Comparison of ENCODE assay signal across 27 cellular contexts in the genomic region with DNA sequence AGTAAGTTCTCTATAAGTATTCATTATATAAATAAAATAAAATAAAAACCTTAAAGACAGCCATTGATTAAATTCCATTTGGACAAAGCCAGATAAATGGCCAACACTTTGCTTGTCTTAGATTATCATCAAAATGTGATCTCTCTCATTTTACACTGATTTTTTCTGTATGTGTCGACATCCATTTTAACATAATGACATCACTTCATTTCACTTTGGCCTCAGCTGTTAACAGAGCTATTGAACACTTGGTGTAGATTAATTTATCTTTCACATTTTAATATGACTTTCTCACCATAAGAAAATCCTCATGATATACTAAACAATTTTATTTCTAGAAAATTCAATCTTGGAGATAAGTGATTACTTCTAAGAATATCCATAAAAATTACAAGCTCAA.
"Had no signal": no experiment of that assay in that cellular context is flagged by ENCODE, and none has a peak within 500 bp of the region (broad histone marks: within the 10 kb centered on the region; RNA-seq: fewer than 3 reads in every experiment).

No MANE protein-coding gene starts in this region.

- H3K4me3 ChIP-seq: colonic mucosa, coronary artery, dorsolateral prefrontal cortex, esophagus muscularis mucosa, esophagus squamous epithelium, gastrocnemius medialis, gastroesophageal sphincter, heart left ventricle, heart right ventricle had no signal

- H3K9me3 ChIP-seq: colonic mucosa, esophagus muscularis mucosa, esophagus squamous epithelium, gastrocnemius medialis, gastroesophageal sphincter, heart left ventricle, heart right ventricle had no signal

- H3K36me3 ChIP-seq: colonic mucosa, esophagus muscularis mucosa, esophagus squamous epithelium, gastrocnemius medialis, gastroesophageal sphincter, heart left ventricle, heart right ventricle had no signal

- DNase-seq: colonic mucosa; cortex of kidney; dermis blood vessel endothelial cell; dorsolateral prefrontal cortex; effector CD4-positive, alpha-beta T cell; effector CD8-positive, alpha-beta T cell; effector memory CD4-positive, alpha-beta T cell; effector memory CD8-positive, alpha-beta T cell; endodermal cell; erythroblast; esophagus squamous epithelium; foreskin fibroblast; foreskin keratinocyte; foreskin melanocyte; gastrocnemius medialis; glutamatergic neuron; head of caudate nucleus; heart left ventricle; heart right ventricle had no signal

- FAIRE-seq: colon, endometrium, endothelial cell of umbilical vein had no signal

- ATAC-seq: effector memory CD8-positive, alpha-beta T cell; esophagus mucosa; foreskin keratinocyte; gastrocnemius medialis; gastroesophageal sphincter; heart left ventricle; heart right ventricle had no signal

- H3K4me1 ChIP-seq: colonic mucosa, esophagus squamous epithelium, foreskin keratinocyte, gastrocnemius medialis, gastroesophageal sphincter had no signal

- H3K27ac ChIP-seq: colonic mucosa, coronary artery, dorsolateral prefrontal cortex, epithelial cell of prostate, esophagus muscularis mucosa, esophagus squamous epithelium, foreskin keratinocyte, gastrocnemius medialis, gastroesophageal sphincter, heart left ventricle, heart right ventricle had no signal

- H3K27me3 ChIP-seq: colonic mucosa, esophagus muscularis mucosa, esophagus squamous epithelium, foreskin keratinocyte, gastrocnemius medialis, gastroesophageal sphincter, heart left ventricle, heart right ventricle had no signal
